In genomic region chr11:123187670-123188507, GRCh38 we compare ENCODE assay signal across 12 cellular contexts. TPM values are rescaled to one million over a fixed set of nuclear protein-coding genes. Genes with fewer than 3 reads are reported as not detected.
DNase-seq lines count a peak whose midpoint lies in the region; ATAC-seq and TF ChIP-seq lines count a peak whose summit lies in the region.
"Had no signal": no experiment of that assay in that cellular context is flagged by ENCODE, and none has a peak within 500 bp of the region (broad histone marks: within the 10 kb centered on the region; RNA-seq: fewer than 3 reads in every experiment).

No MANE protein-coding gene starts in this region.

- ATAC-seq in RWPE2 (ENCODE audit: low read depth) (no peak), HG02642 (IDR thresholded peaks at IDR 0.05; ENCODE audit: poor library complexity, unreplicated experiment) (no peak)
- ATAC-seq: stimulated activated naive B cell treated with anti-CD40 and anti-IgM and Interleukin-4, amounts not matched to agents 10 μg/mL and 1 μg/mL and 100 μg/mL, for 72 hours had no signal

- no peaks in the 10 kb centered on the region for H3K27me3 ChIP-seq in RWPE2 (ENCODE audit: insufficient read depth, poor library complexity, severe bottlenecking)
- no peaks in the 10 kb centered on the region for H3K27me3 ChIP-seq in ovary

- TF ChIP-seq EP300 in ovary (IDR thresholded peaks at IDR 0.05) = no peak

- intact Hi-C loops in ovary (cut with DNase I) = loop anchor here in 1 of 4 donors (10.0 kb wide), 1 partner anchor 63 kb away; no protein-coding TSS in a partner anchor

- H3K4me3 ChIP-seq in RWPE2 (ENCODE audit: severe bottlenecking) = no peak overlapping the region
- H3K4me3 ChIP-seq in fibroblast of pulmonary artery (replicated peaks; ENCODE audit: low read depth, low read length) = peak overlapping the region; percentile 26
- H3K4me3 ChIP-seq in ovary = no peak overlapping the region

- no peaks in the 10 kb centered on the region for H3K9me3 ChIP-seq in RWPE2 (ENCODE audit: severe bottlenecking)
- H3K9me3 ChIP-seq in ovary = no peaks in the 10 kb centered on the region

- H3K27ac ChIP-seq in RWPE2 (ENCODE audit: poor library complexity, severe bottlenecking) = peak overlapping the region; percentile 67
- peak overlapping the region; percentile 44 to 47 for H3K27ac ChIP-seq in ovary
- H3K27ac ChIP-seq: parathyroid adenoma had no signal

- 12 to 18% (median 14%) methylated on average over 17 of the region's 17 CpGs for WGBS in ovary, 3 donors

- TF ChIP-seq POLR2A in ovary (IDR thresholded peaks at IDR 0.05) = no peak

- H3K36me3 ChIP-seq in RWPE2 (ENCODE audit: low read depth) (peaks cover 27% of the 10 kb centered on the region), ovary (no peaks in the 10 kb centered on the region)

- TF ChIP-seq CTCF in RWPE2 (IDR thresholded peaks at IDR 0.05; ENCODE audit: poor library complexity, severe bottlenecking) (no peak), fibroblast of pulmonary artery (IDR thresholded peaks at IDR 0.05; ENCODE audit: low read length, missing control alignments) (no peak), ovary (IDR thresholded peaks at IDR 0.05) (no peak)

- H3K4me1 ChIP-seq in RWPE2 (ENCODE audit: insufficient read depth, poor library complexity, severe bottlenecking) (peaks cover 55% of the 10 kb centered on the region), ovary (ENCODE audit: insufficient read depth) (peaks cover 2% of the 10 kb centered on the region)
- H3K4me1 ChIP-seq: parathyroid adenoma had no signal

- DNase-seq in ELR (ENCODE audit: low read depth) (peak; percentile 76), RWPE2 (ENCODE audit: low spot score) (no peak), fibroblast of pulmonary artery (ENCODE audit: low read depth) (peak; percentile 54), ovary (no peak), NCI-H128 (lab: John Stamatoyannopoulos, UW; ENCODE audit: unreplicated experiment) (no peak), foreskin melanocyte (no peak), T-helper 9 cell (no peak)
- DNase-seq: activated T-cell treated with anti-CD3 and anti-CD28 coated beads for 4 hours; SIG-M5; stimulated activated naive B cell treated with anti-CD40 and anti-IgM and Interleukin-4, amounts not matched to agents 10 μg/mL and 1 μg/mL and 100 μg/mL, for 72 hours had no signal

RNA-seq across cellular contexts. Expression of gene CLMP, which starts 7.2 kb away (rescaled TPM):
- total RNA-seq in ovary = 10 to 100 TPM; 21.9 to 70.5 (median 25.3) TPM
- 10 to 100 TPM; 11.9 to 33.7 TPM for polyA plus RNA-seq in ovary

Comparison
In these comparisons a context has a peak if more than half of its experiments do, and no peak if none do; other contexts are left out.
1. DNase-seq: peak in ELR (single experiment) and fibroblast of pulmonary artery (single experiment); none in RWPE2 (single experiment), ovary (0 of 5), NCI-H128 (single experiment), foreskin melanocyte (single experiment) and T-helper 9 cell (single experiment).